Comparison of ENCODE assay signal across 8 cellular contexts in the genomic region with DNA sequence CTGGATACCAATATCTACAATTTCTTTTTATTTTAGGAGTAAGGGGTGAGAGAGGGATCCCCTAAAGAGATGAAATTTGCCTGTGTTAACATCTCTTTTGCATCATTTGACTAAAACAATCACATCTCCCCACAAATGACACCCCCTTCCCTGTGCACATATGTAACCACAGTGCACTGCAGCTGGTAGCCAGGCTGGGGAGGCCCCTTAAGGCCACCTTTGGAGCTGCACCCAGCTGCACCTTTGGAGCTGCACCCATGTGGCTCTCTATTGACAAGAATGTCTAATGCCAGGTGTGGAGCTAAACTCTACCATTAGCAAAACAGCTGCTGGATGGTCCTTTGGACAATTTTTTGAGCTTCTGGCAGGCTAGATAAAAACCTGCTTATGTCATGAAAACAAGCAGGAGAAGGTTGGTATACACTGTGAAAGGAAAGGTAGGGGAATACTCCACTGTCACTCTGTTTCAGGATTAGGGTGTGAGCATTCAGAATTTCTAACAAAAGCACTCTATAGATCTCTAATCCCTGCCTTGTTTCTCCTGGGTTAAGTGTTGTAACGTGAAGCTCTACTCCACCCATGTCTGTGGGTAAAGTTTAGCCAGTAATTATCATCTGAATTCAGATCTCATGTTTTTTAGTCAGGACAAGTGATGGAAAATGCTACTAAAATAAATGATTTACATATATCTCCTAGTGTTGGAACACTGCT. TPM values are rescaled to one million over a fixed set of nuclear protein-coding genes. Genes with fewer than 3 reads are reported as not detected.
A peak's percentile ranks its signal among the peaks of the same experiment; 100 is the strongest.
DNase-seq lines count a peak whose midpoint lies in the region; ATAC-seq and TF ChIP-seq lines count a peak whose summit lies in the region.

No MANE protein-coding gene starts in this region.

- no peaks in the 10 kb centered on the region for H3K79me2 ChIP-seq in hepatocyte

- intact Hi-C loops in esophagus muscularis mucosa (cut with DNase I), result no loop called here

- no peak for TF ChIP-seq POLR2A in esophagus muscularis mucosa (IDR thresholded peaks at IDR 0.05; ENCODE audit: low read depth)

- DNase-seq in activated T-cell treated with anti-CD3 and anti-CD28 coated beads, Interleukin-2, amount 50 U/mL, for 72 hours, result peak; percentile 11 to 19
- DNase-seq in activated T-cell treated with anti-CD3 and anti-CD28 coated beads for 4 hours (no peak), HAP-1 (ENCODE audit: low spot score in 2 of 2) (peak; percentile 53 to 75), NCI-H510A treated with DMSO at 0.1 percent for 48 hours (lab: John Stamatoyannopoulos, UW) (peak; percentile 8), hepatocyte (ENCODE audit: low spot score) (peak; percentile 34), esophagus muscularis mucosa (ENCODE audit: extremely low spot score) (no peak), midbrain (lab: John Stamatoyannopoulos, UW) (no peak), MG63 (no peak)

- no peaks in the 10 kb centered on the region for H3K27me3 Mint-ChIP-seq in activated T-cell treated with anti-CD3 and anti-CD28 coated beads, Interleukin-2, amount 50 U/mL, for 72 hours (ENCODE audit: low read depth)

- H3K36me3 Mint-ChIP-seq in activated T-cell treated with anti-CD3 and anti-CD28 coated beads, Interleukin-2, amount 50 U/mL, for 72 hours (ENCODE audit: insufficient read depth in 2 of 2), result no peaks in the 10 kb centered on the region

- in situ Hi-C loops in HAP-1 (cut with MboI; ENCODE audit: low sequenced_read_pairs), result no loop called here

- H3K9me3 Mint-ChIP-seq in activated T-cell treated with anti-CD3 and anti-CD28 coated beads, Interleukin-2, amount 50 U/mL, for 72 hours, result no peaks in the 10 kb centered on the region

- 59% methylated on average over 1 of the region's 1 CpG for WGBS in hepatocyte (ENCODE audit: low lambda C conversion rate, missing lambda C conversion rate)
- WGBS in esophagus muscularis mucosa, result 89% methylated on average over 1 of the region's 1 CpG

- TF ChIP-seq EP300 in esophagus muscularis mucosa (IDR thresholded peaks at IDR 0.05), result no peak

- no peaks in the 10 kb centered on the region for H3K27me3 ChIP-seq in HAP-1 (ENCODE audit: low read depth)
- H3K27me3 ChIP-seq in hepatocyte, result no peaks in the 10 kb centered on the region
- H3K27me3 ChIP-seq in esophagus muscularis mucosa, result no peaks in the 10 kb centered on the region
- H3K27me3 ChIP-seq in MG63, result no peaks in the 10 kb centered on the region

- peak; percentile 75 to 80 for ATAC-seq in activated T-cell treated with anti-CD3 and anti-CD28 coated beads, Interleukin-2, amount 50 U/mL, for 72 hours (replicated peaks in 1 of 2)

- TF ChIP-seq CTCF in hepatocyte (IDR thresholded peaks at IDR 0.05; ENCODE audit: poor library complexity) (peak; percentile 5), esophagus muscularis mucosa (IDR thresholded peaks at IDR 0.05) (peak in 1 of 3 experiments; percentile 3)

- H4K20me1 ChIP-seq in hepatocyte (ENCODE audit: insufficient read depth, poor library complexity, severe bottlenecking), result no peaks in the 10 kb centered on the region

- H3K27ac Mint-ChIP-seq in activated T-cell treated with anti-CD3 and anti-CD28 coated beads, Interleukin-2, amount 50 U/mL, for 72 hours, result no peak overlapping the region

- no peak overlapping the region for H2AFZ ChIP-seq in hepatocyte

- H3K4me3 ChIP-seq in HAP-1 (no peak overlapping the region), hepatocyte (no peak overlapping the region), esophagus muscularis mucosa (no peak overlapping the region), MG63 (no peak overlapping the region)

- H3K9me2 ChIP-seq in hepatocyte (replicated peaks; ENCODE audit: insufficient read depth), result no peaks in the 10 kb centered on the region

- H3K36me3 ChIP-seq in HAP-1 (replicated peaks) (no peaks in the 10 kb centered on the region), hepatocyte (replicated peaks; ENCODE audit: insufficient read depth, low read depth) (no peaks in the 10 kb centered on the region), esophagus muscularis mucosa (no peaks in the 10 kb centered on the region), MG63 (no peaks in the 10 kb centered on the region)

- H3K4me1 ChIP-seq in HAP-1, result peaks cover 19% of the 10 kb centered on the region
- H3K4me1 ChIP-seq in hepatocyte (ENCODE audit: insufficient read depth), result no peaks in the 10 kb centered on the region
- peaks cover 0 to 4% (median 3%) of the 10 kb centered on the region in 4 donors for H3K4me1 ChIP-seq in esophagus muscularis mucosa

- H3K4me3 Mint-ChIP-seq in activated T-cell treated with anti-CD3 and anti-CD28 coated beads, Interleukin-2, amount 50 U/mL, for 72 hours, result no peak overlapping the region

- H3K4me2 ChIP-seq in hepatocyte, result no peak overlapping the region

- no peaks in the 10 kb centered on the region for H3K9me3 ChIP-seq in HAP-1
- no peaks in the 10 kb centered on the region for H3K9me3 ChIP-seq in hepatocyte (ENCODE audit: low read depth)
- no peaks in the 10 kb centered on the region for H3K9me3 ChIP-seq in esophagus muscularis mucosa
- no peaks in the 10 kb centered on the region for H3K9me3 ChIP-seq in MG63

- no peak overlapping the region for H3K27ac ChIP-seq in hepatocyte
- no peak overlapping the region for H3K27ac ChIP-seq in esophagus muscularis mucosa (replicated peaks in 1 of 4)

- peaks cover 18% of the 10 kb centered on the region for H3K4me1 Mint-ChIP-seq in activated T-cell treated with anti-CD3 and anti-CD28 coated beads, Interleukin-2, amount 50 U/mL, for 72 hours (ENCODE audit: low read depth)

RNA-seq across cellular contexts. Expression of gene TFG, which starts 52.1 kb away (rescaled TPM):
- 10 to 100 TPM; 60.6 to 64.7 TPM for total RNA-seq in activated T-cell treated with anti-CD3 and anti-CD28 coated beads, Interleukin-2, amount 50 U/mL, for 72 hours
- 150 and 172 TPM in 2 replicates for total RNA-seq in hepatocyte
- polyA plus RNA-seq in hepatocyte, result 216 and 228 TPM in 2 replicates
- total RNA-seq in esophagus muscularis mucosa, result 10 to 100 TPM; 61.0 to 74.4 (median 64.9) TPM
- total RNA-seq in MG63 (2014; rRNA removed; shearing (Covaris generic); ENCODE audit: low replicate concordance), result 111 and 147 TPM in 2 replicates

Comparison
In these comparisons a context has a peak if more than half of its experiments do, and no peak if none do; other contexts are left out.
1. DNase-seq: peak in activated T-cell treated with anti-CD3 and anti-CD28 coated beads, Interleukin-2, amount 50 U/mL, for 72 hours (2 of 2), HAP-1 (2 of 2), NCI-H510A treated with DMSO at 0.1 percent for 48 hours (single experiment) and hepatocyte (single experiment); none in activated T-cell treated with anti-CD3 and anti-CD28 coated beads for 4 hours (single experiment), esophagus muscularis mucosa (single experiment), midbrain (single experiment) and MG63 (single experiment).